Comparison of ENCODE assay signal across 21 cellular contexts in genomic region chr11:95762513-95762912, GRCh38. TPM values are rescaled to one million over a fixed set of nuclear protein-coding genes. Genes with fewer than 3 reads are reported as not detected.
DNase-seq lines count a peak whose midpoint lies in the region; TF ChIP-seq lines count a peak whose summit lies in the region.
"Had no signal": no experiment of that assay in that cellular context is flagged by ENCODE, and none has a peak within 500 bp of the region (broad histone marks: within the 10 kb centered on the region; RNA-seq: fewer than 3 reads in every experiment).

No MANE protein-coding gene starts in this region.

- H3K36me3 ChIP-seq in HEK293 (ENCODE audit: control insufficient read depth in 2 of 2, insufficient read depth in 1 of 2, low read length in 2 of 2): no peaks in the 10 kb centered on the region
- no peaks in the 10 kb centered on the region for H3K36me3 ChIP-seq in thyroid gland
- H3K36me3 ChIP-seq: BLaER1, HAP-1 had no signal

- H3K4me3 ChIP-seq in AG10803 (ENCODE audit: low read length) (no peak overlapping the region), HEK293 (ENCODE audit: low read depth, low read length) (no peak overlapping the region), astrocyte of the spinal cord (ENCODE audit: low read depth, low read length) (no peak overlapping the region), thyroid gland (replicated peaks in 1 of 3) (no peak overlapping the region)
- H3K4me3 ChIP-seq: BLaER1, HAP-1 had no signal

- CTCF ChIA-PET in HEK293 (lab: Yijun Ruan, JAX): interaction anchor here (0.9 to 7.0 kb wide), 5 partner anchors 8 to 608 kb away, joined by 3 to 111 read pairs (median 5); no protein-coding TSS in a partner anchor

- no peaks in the 10 kb centered on the region for H3K4me1 ChIP-seq in HEK293 (ENCODE audit: control insufficient read depth, insufficient read depth, low read length)
- H3K4me1 ChIP-seq in thyroid gland: peaks cover 0 to 3% of the 10 kb centered on the region in 2 donors
- H3K4me1 ChIP-seq: HAP-1 had no signal

- POLR2A ChIA-PET in HEK293 (lab: Yijun Ruan, JAX): no interaction called here

- no peak for TF ChIP-seq POLR2A in thyroid gland (IDR thresholded peaks at IDR 0.05)

- TF ChIP-seq CTCF in AG10803 (conservative IDR thresholded peaks at IDR 0.05; ENCODE audit: low read length): no peak
- no peak for TF ChIP-seq CTCF in HEK293 (tag by site-specific recombination; IDR thresholded peaks at IDR 0.05)
- TF ChIP-seq CTCF in astrocyte of the spinal cord (IDR thresholded peaks at IDR 0.05; ENCODE audit: low read depth, low read length): no peak
- TF ChIP-seq CTCF in thyroid gland (IDR thresholded peaks at IDR 0.05): no peak

- 93 to 94% methylated on average over 3 of the region's 3 CpGs for WGBS in thyroid gland, 2 donors

- H3K27ac ChIP-seq in HEK293 (ENCODE audit: extremely low read depth, low read depth, low read length): no peak overlapping the region
- H3K27ac ChIP-seq in thyroid gland: no peak overlapping the region
- H3K27ac ChIP-seq: BLaER1, RWPE1 had no signal

- H3K9me3 ChIP-seq in HEK293 (ENCODE audit: control insufficient read depth, insufficient read depth, low read depth, low read length) (no peaks in the 10 kb centered on the region), thyroid gland (no peaks in the 10 kb centered on the region)
- H3K9me3 ChIP-seq: BLaER1, HAP-1 had no signal

- H3K27me3 ChIP-seq in thyroid gland: no peaks in the 10 kb centered on the region
- H3K27me3 ChIP-seq: BLaER1 had no signal

- DNase-seq in AG10803 (ENCODE audit: low read depth): peak; percentile 26
- peak; percentile 8 for DNase-seq in astrocyte of the spinal cord (ENCODE audit: low read depth, low spot score)
- peak; percentile 31 for DNase-seq in fibroblast of peridontal ligament (ENCODE audit: extremely low read depth)
- no peak for DNase-seq in iPS-NIHi7 (ENCODE audit: extremely low spot score)
- no peak for DNase-seq in amygdala (lab: John Stamatoyannopoulos, UW)
- no peak for DNase-seq in kidney glomerular epithelial cell (lab: John Stamatoyannopoulos, UW)
- DNase-seq in thyroid gland: no peak
- DNase-seq: CD4-positive, CD25-positive, alpha-beta regulatory T cell; GOT3; Karpas-422; NCI-H1092; NCI-H1436; NCI-H187; NCI-H2107; NCI-H446 treated with DMSO at 0.1 percent for 48 hours; NCI-H526; SHP77 had no signal

- intact Hi-C loops in thyroid gland (cut with DNase I): loop anchor here (5.0 to 10.0 kb wide), 2 partner anchors 58 to 610 kb away; no protein-coding TSS in a partner anchor

- in situ Hi-C loops in astrocyte of the spinal cord (cut with HindIII; ENCODE audit: low sequenced_read_pairs): no loop called here

TF ChIP-seq in HEK293, 187 proteins besides CTCF, POLR2A, EP300 and RAD21:
- peak; percentile 85 for TF ChIP-seq ZNF692 (tag by site-specific recombination; IDR thresholded peaks at IDR 0.05)
- TF ChIP-seq ZSCAN18 (tag by site-specific recombination; IDR thresholded peaks at IDR 0.05): no peak
- no peak for TF ChIP-seq ZNF843 (tag by site-specific recombination; IDR thresholded peaks at IDR 0.05)
- TF ChIP-seq ZFP3 (tag by site-specific recombination; IDR thresholded peaks at IDR 0.05; ENCODE audit: low read depth): no peak
- no peak for TF ChIP-seq GLI4 (tag by site-specific recombination; IDR thresholded peaks at IDR 0.05)

RNA-seq across cellular contexts. Expression of gene FAM76B, which starts 27.1 kb away (rescaled TPM):
- total RNA-seq in thyroid gland: 10 to 100 TPM; 37.4 to 61.9 (median 46.8) TPM

RNA-seq across cellular contexts. Expression of gene CEP57, which starts 27.8 kb away (rescaled TPM):
- total RNA-seq in thyroid gland: 10 to 100 TPM; 41.3 to 57.7 (median 53.7) TPM

Comparison
In these comparisons a context has a peak if more than half of its experiments do, and no peak if none do; other contexts are left out.
1. DNase-seq: peak in AG10803 (single experiment), astrocyte of the spinal cord (single experiment) and fibroblast of peridontal ligament (single experiment); none in iPS-NIHi7 (single experiment), amygdala (0 of 56), kidney glomerular epithelial cell (single experiment) and thyroid gland (0 of 2).